ENCODE assay signal across 1 cellular context in the genomic region with DNA sequence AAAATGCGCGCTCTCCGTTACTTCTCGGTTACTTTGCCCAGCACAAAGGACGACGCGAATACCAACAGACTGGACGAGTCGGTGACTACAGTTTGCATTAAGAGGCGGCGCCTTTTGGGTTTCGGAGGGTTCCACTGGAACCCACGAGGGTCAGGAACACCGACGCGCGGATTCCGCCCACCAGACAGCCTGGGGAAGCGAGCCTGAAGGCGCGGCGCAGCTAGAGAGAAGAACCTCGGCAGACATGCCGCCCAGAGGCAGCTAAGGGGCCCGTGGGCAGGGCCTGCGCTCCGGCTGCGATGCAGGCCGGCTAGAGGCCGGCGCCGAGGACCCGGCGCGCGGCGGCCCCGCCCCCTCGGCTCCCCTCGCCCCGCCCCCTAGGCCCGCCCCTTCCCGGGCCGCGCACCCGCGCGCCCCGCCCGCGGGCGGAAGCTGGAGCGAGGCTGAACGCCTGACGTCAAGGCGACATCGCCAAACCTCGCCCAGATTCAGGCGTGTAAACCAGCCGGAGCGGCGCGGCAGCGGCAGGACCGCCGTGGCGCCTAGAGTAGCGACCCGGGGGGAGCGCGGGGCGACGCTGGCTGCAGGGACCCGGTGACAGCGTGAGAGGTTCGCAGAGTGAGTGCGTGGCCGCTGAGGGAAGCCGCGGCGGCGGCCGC.
A peak's percentile ranks its signal among the peaks of the same experiment; 100 is the strongest.
TF ChIP-seq lines count a peak whose summit lies in the region.

RAP1B (plus strand) TSS at position 465 of the 659 bp plus-strand sequence. CDS start 37,826 bp downstream, outside the sequence.

TF ChIP-seq in GM12878, 131 proteins besides CTCF, POLR2A, EP300 and RAD21 (continued from another document):
- TF ChIP-seq, protein P1, sequence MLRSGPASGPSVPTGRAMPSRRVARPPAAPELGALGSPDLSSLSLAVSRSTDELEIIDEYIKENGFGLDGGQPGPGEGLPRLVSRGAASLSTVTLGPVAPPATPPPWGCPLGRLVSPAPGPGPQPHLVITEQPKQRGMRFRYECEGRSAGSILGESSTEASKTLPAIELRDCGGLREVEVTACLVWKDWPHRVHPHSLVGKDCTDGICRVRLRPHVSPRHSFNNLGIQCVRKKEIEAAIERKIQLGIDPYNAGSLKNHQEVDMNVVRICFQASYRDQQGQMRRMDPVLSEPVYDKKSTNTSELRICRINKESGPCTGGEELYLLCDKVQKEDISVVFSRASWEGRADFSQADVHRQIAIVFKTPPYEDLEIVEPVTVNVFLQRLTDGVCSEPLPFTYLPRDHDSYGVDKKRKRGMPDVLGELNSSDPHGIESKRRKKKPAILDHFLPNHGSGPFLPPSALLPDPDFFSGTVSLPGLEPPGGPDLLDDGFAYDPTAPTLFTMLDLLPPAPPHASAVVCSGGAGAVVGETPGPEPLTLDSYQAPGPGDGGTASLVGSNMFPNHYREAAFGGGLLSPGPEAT (IDR thresholded peaks at IDR 0.05; ENCODE audit: low read depth), result peak; percentile 34; the same call in 1 of the 2 replicates
- TF ChIP-seq ZNF217 (IDR thresholded peaks at IDR 0.05) (no peak), SP1 (IDR thresholded peaks at IDR 0.05; ENCODE audit: low read depth, low read length) (peak; percentile 17), ZBED1 (IDR thresholded peaks at IDR 0.05; ENCODE audit: borderline replicate concordance) (no peak), ZNF207 (IDR thresholded peaks at IDR 0.05; ENCODE audit: borderline replicate concordance) (peak; percentile 60; the same call in 1 of the 2 replicates), YY1 (IDR thresholded peaks at IDR 0.05; ENCODE audit: low read depth, low read length) (peak; percentile 54; the same call in 1 of the 2 replicates), CREM (IDR thresholded peaks at IDR 0.05; ENCODE audit: low read depth) (peak; percentile 72), FOS (IDR thresholded peaks at IDR 0.05; ENCODE audit: borderline replicate concordance, extremely low read depth, insufficient read length) (no peak), BACH1 (IDR thresholded peaks at IDR 0.05; ENCODE audit: borderline replicate concordance) (peak; percentile 76), MYC (IDR thresholded peaks at IDR 0.05; ENCODE audit: insufficient read depth, insufficient read length, insufficient replicate concordance, low read length, severe bottlenecking) (peak; percentile 23), STAT1 (conservative IDR thresholded peaks at IDR 0.05) (no peak), HDGF (IDR thresholded peaks at IDR 0.05) (no peak), IKZF1 (conservative IDR thresholded peaks at IDR 0.05) (peak; percentile 56; the same call in 1 of the 2 replicates), SUPT20H (IDR thresholded peaks at IDR 0.05; ENCODE audit: borderline replicate concordance, control insufficient read depth, low read depth, low read length) (no peak), SPI1 (IDR thresholded peaks at IDR 0.05; ENCODE audit: borderline replicate concordance, insufficient read depth, low read depth, low read length) (no peak), POLR2AphosphoS5 (IDR thresholded peaks at IDR 0.05; ENCODE audit: low read length) (peak; percentile 90), NKRF (conservative IDR thresholded peaks at IDR 0.05) (peak; percentile 60; the same call in 1 of the 2 replicates), BHLHE40 (IDR thresholded peaks at IDR 0.05; ENCODE audit: borderline replicate concordance in 1 of 2, low read depth in 2 of 2, low read length in 1 of 2) (peak in 1 of 2 experiments; percentile 52; a peak in 1 of 4 replicates), LARP7 (IDR thresholded peaks at IDR 0.05) (0 out of 2 replicates have a peak, but pooled peaks have one; percentile 56), CBFB (IDR thresholded peaks at IDR 0.05; ENCODE audit: low read depth) (peak; percentile 70; the same call in 1 of the 2 replicates), PML (IDR thresholded peaks at IDR 0.05; ENCODE audit: low read length) (peak; percentile 70), GATAD2B (conservative IDR thresholded peaks at IDR 0.05; ENCODE audit: low read depth) (peak; percentile 51; the same call in 1 of the 2 replicates), ESRRA (IDR thresholded peaks at IDR 0.05; ENCODE audit: low read length) (0 out of 2 replicates have a peak, but pooled peaks have one; percentile 61), SMAD5 (IDR thresholded peaks at IDR 0.05; ENCODE audit: low read depth) (peak; percentile 91), SIN3A (IDR thresholded peaks at IDR 0.05; ENCODE audit: low read depth, low read length) (peak; percentile 50; the same call in 1 of the 2 replicates), RFX5 (IDR thresholded peaks at IDR 0.05; ENCODE audit: low read depth, low read length) (no peak), SMARCA5 (IDR thresholded peaks at IDR 0.05) (peak; percentile 65; the same call in 1 of the 2 replicates), RB1 (IDR thresholded peaks at IDR 0.05; ENCODE audit: borderline replicate concordance) (peak; percentile 10; the same call in 1 of the 2 replicates), FOXK2 (IDR thresholded peaks at IDR 0.05) (no peak)
- TF ChIP-seq, protein P2, sequence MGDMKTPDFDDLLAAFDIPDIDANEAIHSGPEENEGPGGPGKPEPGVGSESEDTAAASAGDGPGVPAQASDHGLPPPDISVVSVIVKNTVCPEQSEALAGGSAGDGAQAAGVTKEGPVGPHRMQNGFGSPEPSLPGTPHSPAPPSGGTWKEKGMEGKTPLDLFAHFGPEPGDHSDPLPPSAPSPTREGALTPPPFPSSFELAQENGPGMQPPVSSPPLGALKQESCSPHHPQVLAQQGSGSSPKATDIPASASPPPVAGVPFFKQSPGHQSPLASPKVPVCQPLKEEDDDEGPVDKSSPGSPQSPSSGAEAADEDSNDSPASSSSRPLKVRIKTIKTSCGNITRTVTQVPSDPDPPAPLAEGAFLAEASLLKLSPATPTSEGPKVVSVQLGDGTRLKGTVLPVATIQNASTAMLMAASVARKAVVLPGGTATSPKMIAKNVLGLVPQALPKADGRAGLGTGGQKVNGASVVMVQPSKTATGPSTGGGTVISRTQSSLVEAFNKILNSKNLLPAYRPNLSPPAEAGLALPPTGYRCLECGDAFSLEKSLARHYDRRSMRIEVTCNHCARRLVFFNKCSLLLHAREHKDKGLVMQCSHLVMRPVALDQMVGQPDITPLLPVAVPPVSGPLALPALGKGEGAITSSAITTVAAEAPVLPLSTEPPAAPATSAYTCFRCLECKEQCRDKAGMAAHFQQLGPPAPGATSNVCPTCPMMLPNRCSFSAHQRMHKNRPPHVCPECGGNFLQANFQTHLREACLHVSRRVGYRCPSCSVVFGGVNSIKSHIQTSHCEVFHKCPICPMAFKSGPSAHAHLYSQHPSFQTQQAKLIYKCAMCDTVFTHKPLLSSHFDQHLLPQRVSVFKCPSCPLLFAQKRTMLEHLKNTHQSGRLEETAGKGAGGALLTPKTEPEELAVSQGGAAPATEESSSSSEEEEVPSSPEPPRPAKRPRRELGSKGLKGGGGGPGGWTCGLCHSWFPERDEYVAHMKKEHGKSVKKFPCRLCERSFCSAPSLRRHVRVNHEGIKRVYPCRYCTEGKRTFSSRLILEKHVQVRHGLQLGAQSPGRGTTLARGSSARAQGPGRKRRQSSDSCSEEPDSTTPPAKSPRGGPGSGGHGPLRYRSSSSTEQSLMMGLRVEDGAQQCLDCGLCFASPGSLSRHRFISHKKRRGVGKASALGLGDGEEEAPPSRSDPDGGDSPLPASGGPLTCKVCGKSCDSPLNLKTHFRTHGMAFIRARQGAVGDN (IDR thresholded peaks at IDR 0.05), result peak; percentile 67
- TF ChIP-seq, protein P3, sequence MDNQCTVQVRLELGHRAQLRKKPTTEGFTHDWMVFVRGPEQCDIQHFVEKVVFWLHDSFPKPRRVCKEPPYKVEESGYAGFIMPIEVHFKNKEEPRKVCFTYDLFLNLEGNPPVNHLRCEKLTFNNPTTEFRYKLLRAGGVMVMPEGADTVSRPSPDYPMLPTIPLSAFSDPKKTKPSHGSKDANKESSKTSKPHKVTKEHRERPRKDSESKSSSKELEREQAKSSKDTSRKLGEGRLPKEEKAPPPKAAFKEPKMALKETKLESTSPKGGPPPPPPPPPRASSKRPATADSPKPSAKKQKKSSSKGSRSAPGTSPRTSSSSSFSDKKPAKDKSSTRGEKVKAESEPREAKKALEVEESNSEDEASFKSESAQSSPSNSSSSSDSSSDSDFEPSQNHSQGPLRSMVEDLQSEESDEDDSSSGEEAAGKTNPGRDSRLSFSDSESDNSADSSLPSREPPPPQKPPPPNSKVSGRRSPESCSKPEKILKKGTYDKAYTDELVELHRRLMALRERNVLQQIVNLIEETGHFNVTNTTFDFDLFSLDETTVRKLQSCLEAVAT (IDR thresholded peaks at IDR 0.05), result peak; percentile 80
